Comparison of ENCODE assay signal across 23 cellular contexts in genomic region chr5:169557838-169558237, GRCh38.
"Had no signal": no experiment of that assay in that cellular context is flagged by ENCODE, and none has a peak within 500 bp of the region (broad histone marks: within the 10 kb centered on the region; RNA-seq: fewer than 3 reads in every experiment).

No MANE protein-coding gene starts in this region.

- H3K4me1 ChIP-seq: gastrocnemius medialis, left lung, prostate gland, right atrium auricular region, spleen, tibial nerve, upper lobe of left lung had no signal

- H3K36me3 Mint-ChIP-seq: naive B cell, neural progenitor cell had no signal

- H3K4me1 Mint-ChIP-seq: naive B cell; stimulated activated memory B cell treated with anti-CD40 and anti-IgM and Interleukin-4, amounts not matched to agents 10 μg/mL and 1 μg/mL and 100 μg/mL, for 72 hours had no signal

- DNase-seq: cortex of kidney; effector memory CD8-positive, alpha-beta T cell; gastrocnemius medialis; head of caudate nucleus; left cardiac atrium; left lung; mesenchymal stem cell; mucosa of descending colon; naive B cell; spleen; stimulated activated CD4-positive, alpha-beta T cell treated with anti-CD3 and anti-CD28 coated beads, Interleukin-4, amount 100 ng/mL, for 4 hours; upper lobe of left lung had no signal

- ATAC-seq: effector memory CD8-positive, alpha-beta T cell; gastrocnemius medialis; left cardiac atrium; left lung; mucosa of descending colon; stimulated activated memory B cell treated with anti-CD40 and anti-IgM and Interleukin-4, amounts not matched to agents 10 μg/mL and 1 μg/mL and 100 μg/mL, for 72 hours had no signal

- H3K9me3 Mint-ChIP-seq: effector memory CD8-positive, alpha-beta T cell had no signal

- H3K4me3 ChIP-seq: gastrocnemius medialis, left lung, mucosa of descending colon, neural progenitor cell, prostate gland, right atrium auricular region, skin epidermis, spleen, thoracic aorta, tibial nerve, upper lobe of left lung had no signal

- H3K27ac ChIP-seq: gastrocnemius medialis, left lung, neural progenitor cell, prostate gland, right atrium auricular region, skin epidermis, spleen, thoracic aorta, tibial nerve, upper lobe of left lung had no signal

- H3K27ac Mint-ChIP-seq: effector memory CD8-positive, alpha-beta T cell; mesothelial cell of epicardium; nephron; neural progenitor cell; stimulated activated memory B cell treated with anti-CD40 and anti-IgM and Interleukin-4, amounts not matched to agents 10 μg/mL and 1 μg/mL and 100 μg/mL, for 72 hours; stimulated activated naive CD8-positive, alpha-beta T cell treated with anti-CD3 and anti-CD28 coated beads, Interleukin-15, Interleukin-2, amounts not matched to agents 100 ng/mL and 50 ng/mL, for 24 hours had no signal

- H3K36me3 ChIP-seq: gastrocnemius medialis, left lung, neural progenitor cell, prostate gland, right atrium auricular region, spleen, thoracic aorta, tibial nerve, upper lobe of left lung had no signal

- H3K4me3 Mint-ChIP-seq: effector memory CD8-positive, alpha-beta T cell; mesothelial cell of epicardium; naive B cell; nephron; neural progenitor cell; stimulated activated memory B cell treated with anti-CD40 and anti-IgM and Interleukin-4, amounts not matched to agents 10 μg/mL and 1 μg/mL and 100 μg/mL, for 72 hours; stimulated activated naive CD8-positive, alpha-beta T cell treated with anti-CD3 and anti-CD28 coated beads, Interleukin-15, Interleukin-2, amounts not matched to agents 100 ng/mL and 50 ng/mL, for 24 hours had no signal

- H3K27me3 ChIP-seq: gastrocnemius medialis, right atrium auricular region, tibial nerve, upper lobe of left lung had no signal

- H3K9me3 ChIP-seq: gastrocnemius medialis, mucosa of descending colon, prostate gland, thoracic aorta had no signal

- FAIRE-seq: urothelium cell line had no signal
